Comparison of ENCODE assay signal across 13 cellular contexts in the genomic region with DNA sequence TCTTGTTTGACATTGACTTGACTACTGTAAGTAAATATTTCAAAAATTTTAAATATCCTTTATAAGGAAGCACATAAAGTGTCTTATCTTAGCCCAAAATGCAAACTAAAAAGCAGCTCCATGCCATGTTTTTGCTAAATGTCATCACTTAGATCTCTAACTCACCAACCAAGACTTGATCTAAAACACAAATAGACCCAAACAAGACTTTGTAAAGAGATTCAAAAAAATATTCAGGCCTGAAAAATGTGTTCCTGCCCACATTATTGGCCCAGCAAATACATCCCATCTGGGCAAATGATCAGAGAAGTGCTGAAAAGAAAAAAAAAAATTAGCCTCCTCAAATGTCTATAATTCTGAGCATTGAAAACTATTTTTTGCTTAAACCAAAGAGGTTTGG.
"Had no signal": no experiment of that assay in that cellular context is flagged by ENCODE, and none has a peak within 500 bp of the region (broad histone marks: within the 10 kb centered on the region; RNA-seq: fewer than 3 reads in every experiment).

No MANE protein-coding gene starts in this region.

- H3K36me3 ChIP-seq: lower lobe of right lung had no signal

- H3K27ac Mint-ChIP-seq: activated CD4-positive, alpha-beta T cell treated with anti-CD3 and anti-CD28 coated beads, Interleukin-2, amount 10 ng/mL, durations not matched to agents 7 days and 5 days; activated T-helper 2 cell treated with anti-CD3 and anti-CD28 coated beads, Interferon-gamma antibody, Interleukin-2, Interleukin-4, amounts not matched to agents 10 μg/mL and 5 μg/mL and 100 μg/mL, durations not matched to agents 14 hours and 24 hours and 36 hours; T-helper 17 cell had no signal

- H3K4me3 Mint-ChIP-seq: activated CD4-positive, alpha-beta T cell treated with anti-CD3 and anti-CD28 coated beads, Interleukin-2, amount 10 ng/mL, durations not matched to agents 7 days and 5 days; T-helper 17 cell had no signal

- H3K9me3 ChIP-seq: lower lobe of right lung had no signal

- H3K27me3 Mint-ChIP-seq: T-helper 17 cell had no signal

- H3K4me3 ChIP-seq: lower lobe of right lung had no signal

- DNase-seq: activated CD4-positive, alpha-beta T cell treated with anti-CD3 and anti-CD28 coated beads, Interleukin-2, amount 10 ng/mL, durations not matched to agents 7 days and 5 days; activated CD4-positive, CD25-positive, alpha-beta regulatory T cell; activated naive CD4-positive, alpha-beta T cell treated with anti-CD3 and anti-CD28 coated beads, Interleukin-2, amount 50 U/mL, for 16 hours; activated T-cell treated with anti-CD3 and anti-CD28 coated beads for 4 hours; amniotic stem cell; effector CD4-positive, alpha-beta T cell; glutamatergic neuron; lower lobe of right lung; midbrain; stimulated activated CD4-positive, alpha-beta T cell treated with anti-CD3 and anti-CD28 coated beads, Interleukin-1b, Interleukin-23, amount 100 ng/mL, for 48 hours; stimulated activated naive CD4-positive, alpha-beta T cell; T-helper 17 cell had no signal

- H3K27ac ChIP-seq: lower lobe of right lung had no signal
